1 cellular context compared by ENCODE assay signal in the genomic region with DNA sequence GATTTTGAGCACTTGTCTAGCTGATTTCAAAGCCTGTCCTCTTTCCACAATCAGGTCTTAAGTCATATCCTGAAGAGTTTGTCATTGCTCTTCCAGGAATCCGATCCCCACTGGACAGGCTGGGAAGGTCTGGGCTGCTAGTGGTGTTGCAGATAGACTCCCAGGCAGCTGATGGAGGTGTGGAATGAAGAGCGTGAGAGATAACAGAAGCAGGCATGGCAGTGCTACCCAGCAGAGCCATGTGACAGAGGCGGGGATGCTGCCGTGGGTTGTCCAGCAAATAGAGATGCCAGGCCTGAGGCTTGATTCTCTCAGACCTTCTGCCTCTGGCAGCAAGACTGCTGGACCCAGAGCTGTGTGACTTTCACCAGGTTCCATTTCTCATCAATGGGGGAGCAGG.
TF ChIP-seq lines count a peak whose summit lies in the region.

No MANE protein-coding gene starts in this region.

TF ChIP-seq in HepG2, 621 proteins besides CTCF, POLR2A, EP300 and RAD21 (continued from another document):
- TF ChIP-seq, protein P1, sequence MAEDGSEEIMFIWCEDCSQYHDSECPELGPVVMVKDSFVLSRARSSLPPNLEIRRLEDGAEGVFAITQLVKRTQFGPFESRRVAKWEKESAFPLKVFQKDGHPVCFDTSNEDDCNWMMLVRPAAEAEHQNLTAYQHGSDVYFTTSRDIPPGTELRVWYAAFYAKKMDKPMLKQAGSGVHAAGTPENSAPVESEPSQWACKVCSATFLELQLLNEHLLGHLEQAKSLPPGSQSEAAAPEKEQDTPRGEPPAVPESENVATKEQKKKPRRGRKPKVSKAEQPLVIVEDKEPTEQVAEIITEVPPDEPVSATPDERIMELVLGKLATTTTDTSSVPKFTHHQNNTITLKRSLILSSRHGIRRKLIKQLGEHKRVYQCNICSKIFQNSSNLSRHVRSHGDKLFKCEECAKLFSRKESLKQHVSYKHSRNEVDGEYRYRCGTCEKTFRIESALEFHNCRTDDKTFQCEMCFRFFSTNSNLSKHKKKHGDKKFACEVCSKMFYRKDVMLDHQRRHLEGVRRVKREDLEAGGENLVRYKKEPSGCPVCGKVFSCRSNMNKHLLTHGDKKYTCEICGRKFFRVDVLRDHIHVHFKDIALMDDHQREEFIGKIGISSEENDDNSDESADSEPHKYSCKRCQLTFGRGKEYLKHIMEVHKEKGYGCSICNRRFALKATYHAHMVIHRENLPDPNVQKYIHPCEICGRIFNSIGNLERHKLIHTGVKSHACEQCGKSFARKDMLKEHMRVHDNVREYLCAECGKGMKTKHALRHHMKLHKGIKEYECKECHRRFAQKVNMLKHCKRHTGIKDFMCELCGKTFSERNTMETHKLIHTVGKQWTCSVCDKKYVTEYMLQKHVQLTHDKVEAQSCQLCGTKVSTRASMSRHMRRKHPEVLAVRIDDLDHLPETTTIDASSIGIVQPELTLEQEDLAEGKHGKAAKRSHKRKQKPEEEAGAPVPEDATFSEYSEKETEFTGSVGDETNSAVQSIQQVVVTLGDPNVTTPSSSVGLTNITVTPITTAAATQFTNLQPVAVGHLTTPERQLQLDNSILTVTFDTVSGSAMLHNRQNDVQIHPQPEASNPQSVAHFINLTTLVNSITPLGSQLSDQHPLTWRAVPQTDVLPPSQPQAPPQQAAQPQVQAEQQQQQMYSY (CRISPR knock-in tag; IDR thresholded peaks at IDR 0.05) = no peak
